ENCODE assay signal across 25 cellular contexts in genomic region chr4:139092271-139092670, GRCh38.
"Had no signal": no experiment of that assay in that cellular context is flagged by ENCODE, and none has a peak within 500 bp of the region (broad histone marks: within the 10 kb centered on the region; RNA-seq: fewer than 3 reads in every experiment).

No MANE protein-coding gene starts in this region.

- H3K4me1 ChIP-seq: colonic mucosa, esophagus muscularis mucosa, esophagus squamous epithelium, foreskin keratinocyte, gastroesophageal sphincter, heart left ventricle, heart right ventricle had no signal

- H3K27me3 ChIP-seq: colonic mucosa, dorsolateral prefrontal cortex, esophagus muscularis mucosa, esophagus squamous epithelium, foreskin keratinocyte, gastrocnemius medialis, gastroesophageal sphincter, heart left ventricle, heart right ventricle had no signal

- H3K4me1 Mint-ChIP-seq: endodermal cell had no signal

- H3K4me3 Mint-ChIP-seq: dendritic cell treated with granulocyte-macrophage colony-stimulating factor and Interleukin-4, amounts not matched to agents 40 ng/mL and 50 ng/mL, for 4 days; effector memory CD8-positive, alpha-beta T cell; endodermal cell had no signal

- DNase-seq: colonic mucosa; cortex of kidney; dermis blood vessel endothelial cell; dorsolateral prefrontal cortex; effector CD4-positive, alpha-beta T cell; effector CD8-positive, alpha-beta T cell; effector memory CD4-positive, alpha-beta T cell; effector memory CD8-positive, alpha-beta T cell; endodermal cell; erythroblast; esophagus squamous epithelium; foreskin fibroblast; foreskin keratinocyte; foreskin melanocyte; gastrocnemius medialis; glutamatergic neuron; head of caudate nucleus; heart left ventricle; heart right ventricle had no signal

- ATAC-seq: effector memory CD8-positive, alpha-beta T cell; esophagus mucosa; foreskin keratinocyte; gastrocnemius medialis; gastroesophageal sphincter; heart left ventricle; heart right ventricle had no signal

- H3K27me3 Mint-ChIP-seq: dendritic cell treated with granulocyte-macrophage colony-stimulating factor and Interleukin-4, amounts not matched to agents 40 ng/mL and 50 ng/mL, for 4 days; effector memory CD8-positive, alpha-beta T cell had no signal

- H3K36me3 ChIP-seq: colonic mucosa, gastrocnemius medialis had no signal

- H3K9me3 Mint-ChIP-seq: dendritic cell treated with granulocyte-macrophage colony-stimulating factor and Interleukin-4, amounts not matched to agents 40 ng/mL and 50 ng/mL, for 4 days; effector memory CD8-positive, alpha-beta T cell; endodermal cell had no signal

- H3K27ac Mint-ChIP-seq: dendritic cell treated with granulocyte-macrophage colony-stimulating factor and Interleukin-4, amounts not matched to agents 40 ng/mL and 50 ng/mL, for 4 days; effector memory CD8-positive, alpha-beta T cell; endodermal cell had no signal

- H3K27ac ChIP-seq: colonic mucosa, coronary artery, dorsolateral prefrontal cortex, epithelial cell of prostate, esophagus muscularis mucosa, esophagus squamous epithelium, foreskin keratinocyte, gastrocnemius medialis, gastroesophageal sphincter, heart left ventricle, heart right ventricle had no signal

- H3K4me3 ChIP-seq: colonic mucosa, coronary artery, dorsolateral prefrontal cortex, esophagus muscularis mucosa, esophagus squamous epithelium, gastrocnemius medialis, gastroesophageal sphincter, heart left ventricle, heart right ventricle had no signal

- H3K9me3 ChIP-seq: colonic mucosa, esophagus muscularis mucosa, esophagus squamous epithelium, gastrocnemius medialis, gastroesophageal sphincter, heart left ventricle, heart right ventricle had no signal
